ENCODE assay signal across 8 cellular contexts in genomic region chr16:87390641-87391323, GRCh38. TPM values are rescaled to one million over a fixed set of nuclear protein-coding genes. Genes with fewer than 3 reads are reported as not detected.
DNase-seq lines count a peak whose midpoint lies in the region; ATAC-seq and TF ChIP-seq lines count a peak whose summit lies in the region.

No MANE protein-coding gene starts in this region.

- peaks cover 23% of the 10 kb centered on the region for H3K27me3 Mint-ChIP-seq in glutamatergic neuron (ENCODE audit: unreplicated experiment)

- H3K9me3 ChIP-seq in DOHH2 (ENCODE audit: control insufficient read depth, insufficient read depth, low read length) (no peaks in the 10 kb centered on the region), SJSA1 (replicated peaks) (no peaks in the 10 kb centered on the region; the same call in 1 of the 2 replicates)

- peak overlapping the region; percentile 97 for H3K27ac Mint-ChIP-seq in glutamatergic neuron (ENCODE audit: unreplicated experiment)

- peaks cover 24% of the 10 kb centered on the region for H3F3A ChIP-seq in DOHH2 (ENCODE audit: control insufficient read depth, insufficient read depth)

- intact Hi-C loops in sciatic nerve (cut with DNase I) = loop anchor here (10.0 kb wide), 1 partner anchor 244 kb away; no protein-coding TSS in a partner anchor

- no peaks in the 10 kb centered on the region for H3K9me2 ChIP-seq in DOHH2 (replicated peaks; ENCODE audit: control insufficient read depth, low read length)

- no peaks in the 10 kb centered on the region for H3K36me3 Mint-ChIP-seq in glutamatergic neuron (ENCODE audit: unreplicated experiment)

- peak overlapping the region; percentile 97 for H3K4me2 ChIP-seq in DOHH2 (ENCODE audit: low read length)

- peaks cover 15% of the 10 kb centered on the region; the same call in 1 of the 2 replicates for H4K20me1 ChIP-seq in DOHH2 (ENCODE audit: control insufficient read depth, insufficient read depth, low read depth, low read length)

- no peak for ATAC-seq in sciatic nerve
- ATAC-seq in GM18502 (IDR thresholded peaks at IDR 0.05; ENCODE audit: poor library complexity, unreplicated experiment) = no peak

- H3K27me3 ChIP-seq in DOHH2 (ENCODE audit: control insufficient read depth, low read length) (no peaks in the 10 kb centered on the region), SJSA1 (replicated peaks) (no peaks in the 10 kb centered on the region)

- in situ Hi-C loops in ACHN (cut with HindIII; ENCODE audit: low pct_ligation_motif_present, low pct_unique_long_range_greater_than_20kb, low sequenced_read_pairs) = no loop called here

- H3K79me2 ChIP-seq in DOHH2 (ENCODE audit: control insufficient read depth, low read length) = peaks cover 46% of the 10 kb centered on the region

- peaks cover 27% of the 10 kb centered on the region for H3K9me3 Mint-ChIP-seq in glutamatergic neuron (ENCODE audit: unreplicated experiment)

- H3K4me1 Mint-ChIP-seq in glutamatergic neuron (ENCODE audit: low read depth, unreplicated experiment) = peaks cover 46% of the 10 kb centered on the region

- H3K4me3 Mint-ChIP-seq in glutamatergic neuron (ENCODE audit: unreplicated experiment) = peak overlapping the region; percentile 88

- H3K4me3 ChIP-seq in DOHH2 (ENCODE audit: low read length) (peak overlapping the region; percentile 77), SJSA1 (no peak overlapping the region)

- TF ChIP-seq CTCF in DOHH2 (IDR thresholded peaks at IDR 0.05; ENCODE audit: low read depth, low read length, poor library complexity, severe bottlenecking) (no peak), glutamatergic neuron (IDR thresholded peaks at IDR 0.05; ENCODE audit: partially characterized antibody, unreplicated experiment) (no peak)

- H3K36me3 ChIP-seq in DOHH2 (ENCODE audit: control insufficient read depth, low read length) = peaks cover 14% of the 10 kb centered on the region
- H3K36me3 ChIP-seq in SJSA1 = peaks cover 17% of the 10 kb centered on the region

- no peak for DNase-seq in SJSA1 (ENCODE audit: low read depth in 1 of 2, low spot score in 2 of 2)
- DNase-seq in glutamatergic neuron = no peak
- peak; percentile 61 for DNase-seq in sciatic nerve (ENCODE audit: low spot score)
- DNase-seq in ureter (ENCODE audit: low spot score) = no peak
- DNase-seq in NCI-H524 treated with DMSO at 0.1 percent for 48 hours (lab: John Stamatoyannopoulos, UW) = no peak
- DNase-seq in ACHN = no peak

- H3K4me1 ChIP-seq in DOHH2 (ENCODE audit: control insufficient read depth, low read length) (peaks cover 64% of the 10 kb centered on the region), SJSA1 (replicated peaks) (peaks cover 33% of the 10 kb centered on the region)

- H3K27ac ChIP-seq in DOHH2 (ENCODE audit: low read depth, low read length) = peak overlapping the region; percentile 63; the same call in 1 of the 2 replicates
- H3K27ac ChIP-seq in SJSA1 = peak overlapping the region; percentile 94

RNA-seq across cellular contexts. Expression of gene MAP1LC3B, which starts 1.4 kb away (rescaled TPM):
- total RNA-seq in SJSA1 (2014; rRNA removed; shearing (Covaris generic)) = 16.9 and 21.3 TPM in 2 replicates
- total RNA-seq in glutamatergic neuron (ENCODE audit: unreplicated experiment) (297 TPM), sciatic nerve (55.9 TPM), ureter (38.3 TPM)

RNA-seq across cellular contexts. Expression of gene FBXO31, which starts 7.2 kb away (rescaled TPM):
- total RNA-seq in SJSA1 (2014; rRNA removed; shearing (Covaris generic)) = 26.2 and 27.2 TPM in 2 replicates
- total RNA-seq in glutamatergic neuron (ENCODE audit: unreplicated experiment) (66.7 TPM), sciatic nerve (50.3 TPM), ureter (52.1 TPM)
